In the genomic region with DNA sequence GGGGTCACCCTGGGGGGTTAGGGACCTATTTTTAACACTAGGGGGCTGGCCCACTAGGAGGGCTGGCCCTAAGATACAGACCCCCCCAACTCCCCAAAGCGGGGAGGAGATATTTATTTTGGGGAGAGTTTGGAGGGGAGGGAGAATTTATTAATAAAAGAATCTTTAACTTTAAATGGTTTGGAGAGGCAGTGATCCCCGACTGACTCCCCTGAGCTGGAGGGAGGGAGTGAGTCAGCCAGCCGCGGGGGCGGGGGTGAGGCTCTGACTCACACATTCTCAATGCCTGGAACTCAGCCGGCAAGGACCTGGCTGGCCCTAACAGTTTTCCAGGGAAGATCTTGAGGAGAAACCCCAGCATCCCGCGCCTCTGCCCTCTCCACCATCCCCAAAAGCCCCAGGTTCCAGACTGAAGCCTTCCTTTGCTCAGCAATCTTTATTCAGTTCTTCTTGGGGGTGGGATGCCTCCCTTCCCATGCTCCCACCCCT, we compare ENCODE assay signal across 8 cellular contexts. TPM values are rescaled to one million over a fixed set of nuclear protein-coding genes. Genes with fewer than 3 reads are reported as not detected.
DNase-seq lines count a peak whose midpoint lies in the region; ATAC-seq and TF ChIP-seq lines count a peak whose summit lies in the region.

No MANE protein-coding gene starts in this region.

- TF ChIP-seq CTCF in heart left ventricle (IDR thresholded peaks at IDR 0.05): peak in 1 of 12 donors; percentile 4
- TF ChIP-seq CTCF in psoas muscle (IDR thresholded peaks at IDR 0.05): no peak
- no peak for TF ChIP-seq CTCF in upper lobe of left lung (IDR thresholded peaks at IDR 0.05)

- TF ChIP-seq POLR2A in heart left ventricle (IDR thresholded peaks at IDR 0.05) (no peak), upper lobe of left lung (IDR thresholded peaks at IDR 0.05) (peak in 1 of 4 donors; percentile 11)

- ATAC-seq in heart left ventricle (peak in 3 of 4 donors; percentile 35 to 62 (median 54)), psoas muscle (peak; percentile 45 to 67 (median 52)), upper lobe of left lung (ENCODE audit: low FRiP score in 2 of 2) (peak; percentile 72 to 78), HG02610 (IDR thresholded peaks at IDR 0.05; ENCODE audit: unreplicated experiment) (no peak)

- H3K27me3 ChIP-seq in heart left ventricle: peaks cover 6 to 17% (median 13%) of the 10 kb centered on the region in 9 donors
- H3K27me3 ChIP-seq in psoas muscle (ENCODE audit: insufficient read depth in 3 of 3, low read length in 2 of 3): peaks cover 0 to 16% (median 1%) of the 10 kb centered on the region in 3 donors
- peaks cover 0 to 9% (median 3%) of the 10 kb centered on the region in 4 donors for H3K27me3 ChIP-seq in upper lobe of left lung

- intact Hi-C loops in heart left ventricle (cut with DNase I) (no loop called here), psoas muscle (cut with DNase I) (no loop called here)

- H3K4me1 ChIP-seq in heart left ventricle: peaks cover 13 to 62% (median 44%) of the 10 kb centered on the region in 12 donors
- H3K4me1 ChIP-seq in psoas muscle: peaks cover 31% of the 10 kb centered on the region
- peaks cover 45 to 72% (median 53%) of the 10 kb centered on the region in 4 donors for H3K4me1 ChIP-seq in upper lobe of left lung

- H3K9me3 ChIP-seq in heart left ventricle: no peaks in the 10 kb centered on the region
- H3K9me3 ChIP-seq in psoas muscle: no peaks in the 10 kb centered on the region
- H3K9me3 ChIP-seq in upper lobe of left lung: no peaks in the 10 kb centered on the region

- H3K36me3 ChIP-seq in heart left ventricle (peaks cover 0 to 20% (median 17%) of the 10 kb centered on the region in 9 donors), psoas muscle (ENCODE audit: insufficient read depth in 1 of 2, low read depth in 1 of 2) (peaks cover 0 to 22% of the 10 kb centered on the region in 2 donors), upper lobe of left lung (peaks cover 3 to 21% (median 16%) of the 10 kb centered on the region in 4 donors)

- DNase-seq in NCI-H2171 treated with DMSO at 0.1 percent for 48 hours (lab: John Stamatoyannopoulos, UW) (peak; percentile 32), NCI-H2171 (lab: John Stamatoyannopoulos, UW) (no peak), T-helper 1 cell (peak; percentile 48 to 72 (median 64)), heart left ventricle (peak; percentile 89 to 94 (median 91)), psoas muscle (peak; percentile 95), upper lobe of left lung (peak; percentile 94 to 95)

- WGBS in adipose tissue, 3 donors: 13 to 23% (median 19%) methylated on average over 8 of the region's 8 CpGs
- WGBS in heart left ventricle, 4 donors: 9 to 18% (median 14%) methylated on average over 8 of the region's 8 CpGs
- 9 to 23% (median 12%) methylated on average over 8 of the region's 8 CpGs for WGBS in psoas muscle, 3 donors
- 23 to 24% methylated on average over 6 to 8 of the region's 8 CpGs for WGBS in upper lobe of left lung, 2 donors

- H3K4me3 ChIP-seq in heart left ventricle (peak overlapping the region in 11 of 12 donors; percentile 56 to 99 (median 78)), psoas muscle (peak overlapping the region; percentile 94), upper lobe of left lung (peak overlapping the region in 3 of 4 donors; percentile 62 to 76 (median 69))

- peak in 1 of 4 donors; percentile 67 for TF ChIP-seq EP300 in upper lobe of left lung (IDR thresholded peaks at IDR 0.05)

- H3K27ac ChIP-seq in adipose tissue (ENCODE audit: low read depth, low read length) (peak overlapping the region; percentile 65), heart left ventricle (peak overlapping the region; percentile 82 to 100 (median 96)), psoas muscle (peak overlapping the region; percentile 100), upper lobe of left lung (peak overlapping the region; percentile 94 to 97 (median 97))

RNA-seq across cellular contexts. Expression of gene HCFC1R1, which starts 1.5 kb away (rescaled TPM):
- 100 to 1,000 TPM in 1 of 3 donors, 10 to 100 TPM in 2; 28.0 to 107 (median 55.0) TPM for polyA plus RNA-seq in adipose tissue
- 10 to 100 TPM; 32.8 to 66.7 (median 50.5) TPM for total RNA-seq in heart left ventricle
- polyA plus RNA-seq in heart left ventricle: 100 to 1,000 TPM in 1 of 2 donors, 10 to 100 TPM in 1; 54.6 to 189 TPM
- 100 to 1,000 TPM in 2 of 4 donors, 10 to 100 TPM in 2; 65.1 to 258 (median 129) TPM for total RNA-seq in psoas muscle
- polyA plus RNA-seq in psoas muscle: 100 to 1,000 TPM; 131 to 233 (median 216) TPM
- total RNA-seq in upper lobe of left lung: 10 to 100 TPM; 28.3 to 85.1 (median 42.2) TPM

RNA-seq across cellular contexts. Expression of gene THOC6, which starts 1.6 kb away (rescaled TPM):
- polyA plus RNA-seq in adipose tissue: 10 to 100 TPM; 11.3 to 25.2 (median 24.8) TPM
- 10 to 100 TPM in 4 of 9 donors, 1 to 10 TPM in 5; 6.9 to 14.0 (median 9.4) TPM for total RNA-seq in heart left ventricle
- polyA plus RNA-seq in heart left ventricle: 10 to 100 TPM; 15.4 to 23.0 TPM
- 10 to 100 TPM; 17.0 to 34.4 (median 25.8) TPM for total RNA-seq in psoas muscle
- 10 to 100 TPM; 26.9 to 72.2 (median 39.8) TPM for polyA plus RNA-seq in psoas muscle
- total RNA-seq in upper lobe of left lung: 10 to 100 TPM; 18.5 to 40.8 (median 33.1) TPM

RNA-seq across cellular contexts. Expression of gene TNFRSF12A, which starts 2.1 kb away (rescaled TPM):
- polyA plus RNA-seq in adipose tissue (100 to 1,000 TPM in 1 of 3 donors, 10 to 100 TPM in 2; 23.7 to 149 (median 50.2) TPM), heart left ventricle (100 to 1,000 TPM; 260 to 824 TPM), psoas muscle (100 to 1,000 TPM in 2 of 3 donors, 10 to 100 TPM in 1; 69.5 to 889 (median 227) TPM)
- total RNA-seq in heart left ventricle (100 to 1,000 TPM in 3 of 9 donors, 10 to 100 TPM in 6; 27.8 to 289 (median 92.4) TPM), psoas muscle (100 to 1,000 TPM; 139 to 181 (median 156) TPM), upper lobe of left lung (100 to 1,000 TPM in 1 of 6 donors, 10 to 100 TPM in 5; 37.7 to 431 (median 76.5) TPM)

RNA-seq across cellular contexts. Expression of gene CLDN6, which starts 4.3 kb away (rescaled TPM):
- polyA plus RNA-seq in adipose tissue (under 1 TPM in 1 of 3 donors, not detected in 2; 0.86 TPM), heart left ventricle (under 1 TPM in 1 of 2 donors, not detected in 1; 0.04 TPM), psoas muscle (1 to 10 TPM in 1 of 3 donors, under 1 TPM in 2; 0.05 to 5.5 (median 0.45) TPM)
- total RNA-seq in heart left ventricle (not detected), psoas muscle (not detected), upper lobe of left lung (1 to 10 TPM in 1 of 6 donors, under 1 TPM in 2, not detected in 3; 0.30 to 1.9 (median 0.72) TPM)

RNA-seq across cellular contexts. Expression of gene CLDN9, which starts 9.5 kb away (rescaled TPM):
- 1 to 10 TPM in 1 of 3 donors, under 1 TPM in 1, not detected in 1; 0.30 to 2.8 TPM for polyA plus RNA-seq in adipose tissue
- total RNA-seq in heart left ventricle: 1 to 10 TPM in 2 of 9 donors, under 1 TPM in 7; 0.13 to 2.0 (median 0.75) TPM
- 1 to 10 TPM in 1 of 2 donors, under 1 TPM in 1; 0.62 to 1.7 TPM for polyA plus RNA-seq in heart left ventricle
- 1 to 10 TPM in 1 of 4 donors, under 1 TPM in 3; 0.17 to 2.2 (median 0.86) TPM for total RNA-seq in psoas muscle
- polyA plus RNA-seq in psoas muscle: 1 to 10 TPM in 1 of 3 donors, under 1 TPM in 2; 0.12 to 1.3 (median 0.18) TPM
- 1 to 10 TPM in 4 of 6 donors, under 1 TPM in 2; 0.57 to 5.9 (median 1.1) TPM for total RNA-seq in upper lobe of left lung
